ENCODE assay signal across 8 cellular contexts in genomic region chr19:44644391-44645016, GRCh38. TPM values are rescaled to one million over a fixed set of nuclear protein-coding genes. Genes with fewer than 3 reads are reported as not detected.
A peak's percentile ranks its signal among the peaks of the same experiment; 100 is the strongest.
DNase-seq lines count a peak whose midpoint lies in the region; TF ChIP-seq lines count a peak whose summit lies in the region.
"Had no signal": no experiment of that assay in that cellular context is flagged by ENCODE, and none has a peak within 500 bp of the region (broad histone marks: within the 10 kb centered on the region; RNA-seq: fewer than 3 reads in every experiment).

No MANE protein-coding gene starts in this region.

- POLR2A ChIA-PET in OCI-LY7 (lab: Charles Lee) = no interaction called here

- no peak for TF ChIP-seq CTCF in LNCaP clone FGC (IDR thresholded peaks at IDR 0.05; ENCODE audit: control insufficient read depth, extremely low read depth, insufficient read depth)
- TF ChIP-seq CTCF in retinal pigment epithelial cell (conservative IDR thresholded peaks at IDR 0.05; ENCODE audit: low read depth, low read length) = no peak
- TF ChIP-seq CTCF in OCI-LY7 (conservative IDR thresholded peaks at IDR 0.05; ENCODE audit: low read length) = no peak

- CTCF ChIA-PET in OCI-LY7 (lab: Charles Lee; ENCODE audit: unreplicated experiment) = no interaction called here

- BruUV-seq in OCI-LY7 (replicated peaks; lab: Mats Ljungman, UMichigan) = no TSS peak

- no peaks in the 10 kb centered on the region for H3K9me3 Mint-ChIP-seq in activated naive CD8-positive, alpha-beta T cell (ENCODE audit: low read depth)

- H3K79me2 ChIP-seq in OCI-LY7 (ENCODE audit: insufficient read depth, low read depth, low read length) = no peaks in the 10 kb centered on the region

- no peak overlapping the region for H3K27ac ChIP-seq in OCI-LY7 (ENCODE audit: low read depth, low read length, poor library complexity, severe bottlenecking)

- H3K4me3 ChIP-seq in LNCaP clone FGC (ENCODE audit: low read depth, low read length) = peak overlapping the region; percentile 59
- H3K4me3 ChIP-seq in retinal pigment epithelial cell (ENCODE audit: low read length) = peak overlapping the region; percentile 84
- no peak overlapping the region for H3K4me3 ChIP-seq in OCI-LY7 (ENCODE audit: low read depth, low read length, poor library complexity, severe bottlenecking)

- no peaks in the 10 kb centered on the region for H3K4me1 ChIP-seq in OCI-LY7 (ENCODE audit: insufficient read depth, low read length, poor library complexity, severe bottlenecking)

- H4K20me1 ChIP-seq in OCI-LY7 (ENCODE audit: insufficient read depth, low read length) = no peaks in the 10 kb centered on the region

- intact Hi-C loops in OCI-LY7 (cut with micrococcal nuclease; ENCODE audit: unreplicated experiment) = no loop called here

- no peaks in the 10 kb centered on the region for H3K27me3 Mint-ChIP-seq in activated naive CD8-positive, alpha-beta T cell

- H3K4me3 Mint-ChIP-seq in activated naive CD8-positive, alpha-beta T cell = peak overlapping the region; percentile 84

- no peaks in the 10 kb centered on the region for H3K36me3 Mint-ChIP-seq in activated naive CD8-positive, alpha-beta T cell

- DNase-seq in ELF-1 (ENCODE audit: low read depth, low spot score) (peak; percentile 85), LNCaP clone FGC (ENCODE audit: low read depth) (no peak), hepatic stellate cell (ENCODE audit: low spot score) (peak; percentile 53), retinal pigment epithelial cell (ENCODE audit: low read depth) (peak; percentile 41), OCI-LY7 (ENCODE audit: low spot score) (no peak), NCI-H2029 treated with DMSO at 0.1 percent for 48 hours (lab: John Stamatoyannopoulos, UW) (no peak)

- no peaks in the 10 kb centered on the region for H3K9me2 ChIP-seq in OCI-LY7 (ENCODE audit: insufficient read depth, low read length)

- peaks cover 4% of the 10 kb centered on the region for H3K4me1 Mint-ChIP-seq in activated naive CD8-positive, alpha-beta T cell (ENCODE audit: low read depth)

- H3K9me3 ChIP-seq in OCI-LY7 (ENCODE audit: low read length) = no peaks in the 10 kb centered on the region

- no peak overlapping the region for H3K4me2 ChIP-seq in OCI-LY7 (ENCODE audit: low read length)

- H2AFZ ChIP-seq in OCI-LY7 (ENCODE audit: low read length) = no peak overlapping the region

- no peaks in the 10 kb centered on the region for H3K36me3 ChIP-seq in OCI-LY7 (ENCODE audit: insufficient read depth, low read length)

- no peak overlapping the region for H3K27ac Mint-ChIP-seq in activated naive CD8-positive, alpha-beta T cell

RNA-seq across cellular contexts. Expression of gene PVR, which starts 0.8 kb away (rescaled TPM):
- total RNA-seq in OCI-LY7 (2014; rRNA removed; shearing (Covaris generic)) = not detected in 2 replicates
- total RNA-seq in OCI-LY7 (2022) = not detected in 2 replicates

RNA-seq across cellular contexts. Expression of gene CEACAM19, which starts 26.8 kb away (rescaled TPM):
- total RNA-seq in OCI-LY7 (2014; rRNA removed; shearing (Covaris generic)) = not detected in 2 replicates
- not detected in 2 replicates for total RNA-seq in OCI-LY7 (2022)

RNA-seq across cellular contexts. Expression of gene IGSF23, which starts 31.1 kb away (rescaled TPM):
- not detected in 2 replicates for total RNA-seq in OCI-LY7 (2014; rRNA removed; shearing (Covaris generic))
- not detected in 2 replicates for total RNA-seq in OCI-LY7 (2022)
- total RNA-seq: temporal lobe had no signal

RNA-seq across cellular contexts. Expression of gene CEACAM16, which starts 54.4 kb away (rescaled TPM):
- total RNA-seq in OCI-LY7 (2014; rRNA removed; shearing (Covaris generic)) = not detected in 2 replicates
- not detected in 2 replicates for total RNA-seq in OCI-LY7 (2022)
- total RNA-seq: temporal lobe had no signal

Comparison
In these comparisons a context has a peak if more than half of its experiments do, and no peak if none do; other contexts are left out.
1. DNase-seq: peak in ELF-1 (single experiment), hepatic stellate cell (single experiment) and retinal pigment epithelial cell (single experiment); none in LNCaP clone FGC (single experiment), OCI-LY7 (single experiment) and NCI-H2029 treated with DMSO at 0.1 percent for 48 hours (single experiment).